ENCODE assay signal across 2 cellular contexts in the genomic region with DNA sequence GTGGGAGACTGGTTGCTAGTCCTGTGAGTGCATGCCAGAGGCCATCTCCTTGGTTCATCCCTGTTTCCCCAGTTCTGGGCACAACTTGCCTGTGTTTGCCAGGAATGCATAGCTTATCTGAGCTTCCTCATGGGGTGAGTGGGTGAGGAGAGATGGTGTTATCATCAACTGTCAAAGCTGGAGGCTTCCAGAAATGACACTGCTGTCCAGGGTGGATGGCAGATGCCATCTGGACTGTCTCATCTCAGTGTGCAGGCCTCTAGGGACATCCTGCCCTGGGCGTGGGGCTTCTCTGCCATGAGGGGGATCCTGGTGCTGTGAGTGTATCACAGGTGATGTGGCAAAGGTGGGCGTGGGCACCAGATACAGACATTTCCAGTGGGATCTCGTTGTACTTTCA.
TF ChIP-seq lines count a peak whose summit lies in the region.

No MANE protein-coding gene starts in this region.

TF ChIP-seq in SK-N-SH, 30 proteins besides CTCF, POLR2A, EP300 and RAD21 (continued from another document):
- peak; percentile 97 for TF ChIP-seq GATA2 (CRISPR knock-in tag; IDR thresholded peaks at IDR 0.05)

TF ChIP-seq in SK-N-SH treated with all-trans-retinoic acid at 6 μM for 48 hours, 23 proteins besides CTCF, POLR2A, EP300 and RAD21 (continued from another document):
- TF ChIP-seq ZFP3 (CRISPR knock-in tag; IDR thresholded peaks at IDR 0.05) (no peak), OSR1 (CRISPR knock-in tag; IDR thresholded peaks at IDR 0.05) (no peak), TCF4 (CRISPR knock-in tag; IDR thresholded peaks at IDR 0.05; ENCODE audit: borderline replicate concordance) (no peak), TOX (CRISPR knock-in tag; IDR thresholded peaks at IDR 0.05; ENCODE audit: borderline replicate concordance) (no peak), CSDC2 (CRISPR knock-in tag; IDR thresholded peaks at IDR 0.05) (no peak), PPARA (CRISPR knock-in tag; IDR thresholded peaks at IDR 0.05; ENCODE audit: borderline replicate concordance) (no peak), ISL1 (CRISPR knock-in tag; IDR thresholded peaks at IDR 0.05) (no peak)
- TF ChIP-seq, protein P1, sequence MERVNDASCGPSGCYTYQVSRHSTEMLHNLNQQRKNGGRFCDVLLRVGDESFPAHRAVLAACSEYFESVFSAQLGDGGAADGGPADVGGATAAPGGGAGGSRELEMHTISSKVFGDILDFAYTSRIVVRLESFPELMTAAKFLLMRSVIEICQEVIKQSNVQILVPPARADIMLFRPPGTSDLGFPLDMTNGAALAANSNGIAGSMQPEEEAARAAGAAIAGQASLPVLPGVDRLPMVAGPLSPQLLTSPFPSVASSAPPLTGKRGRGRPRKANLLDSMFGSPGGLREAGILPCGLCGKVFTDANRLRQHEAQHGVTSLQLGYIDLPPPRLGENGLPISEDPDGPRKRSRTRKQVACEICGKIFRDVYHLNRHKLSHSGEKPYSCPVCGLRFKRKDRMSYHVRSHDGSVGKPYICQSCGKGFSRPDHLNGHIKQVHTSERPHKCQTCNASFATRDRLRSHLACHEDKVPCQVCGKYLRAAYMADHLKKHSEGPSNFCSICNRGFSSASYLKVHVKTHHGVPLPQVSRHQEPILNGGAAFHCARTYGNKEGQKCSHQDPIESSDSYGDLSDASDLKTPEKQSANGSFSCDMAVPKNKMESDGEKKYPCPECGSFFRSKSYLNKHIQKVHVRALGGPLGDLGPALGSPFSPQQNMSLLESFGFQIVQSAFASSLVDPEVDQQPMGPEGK (CRISPR knock-in tag; IDR thresholded peaks at IDR 0.05; ENCODE audit: borderline replicate concordance), result no peak
- TF ChIP-seq, protein P2, sequence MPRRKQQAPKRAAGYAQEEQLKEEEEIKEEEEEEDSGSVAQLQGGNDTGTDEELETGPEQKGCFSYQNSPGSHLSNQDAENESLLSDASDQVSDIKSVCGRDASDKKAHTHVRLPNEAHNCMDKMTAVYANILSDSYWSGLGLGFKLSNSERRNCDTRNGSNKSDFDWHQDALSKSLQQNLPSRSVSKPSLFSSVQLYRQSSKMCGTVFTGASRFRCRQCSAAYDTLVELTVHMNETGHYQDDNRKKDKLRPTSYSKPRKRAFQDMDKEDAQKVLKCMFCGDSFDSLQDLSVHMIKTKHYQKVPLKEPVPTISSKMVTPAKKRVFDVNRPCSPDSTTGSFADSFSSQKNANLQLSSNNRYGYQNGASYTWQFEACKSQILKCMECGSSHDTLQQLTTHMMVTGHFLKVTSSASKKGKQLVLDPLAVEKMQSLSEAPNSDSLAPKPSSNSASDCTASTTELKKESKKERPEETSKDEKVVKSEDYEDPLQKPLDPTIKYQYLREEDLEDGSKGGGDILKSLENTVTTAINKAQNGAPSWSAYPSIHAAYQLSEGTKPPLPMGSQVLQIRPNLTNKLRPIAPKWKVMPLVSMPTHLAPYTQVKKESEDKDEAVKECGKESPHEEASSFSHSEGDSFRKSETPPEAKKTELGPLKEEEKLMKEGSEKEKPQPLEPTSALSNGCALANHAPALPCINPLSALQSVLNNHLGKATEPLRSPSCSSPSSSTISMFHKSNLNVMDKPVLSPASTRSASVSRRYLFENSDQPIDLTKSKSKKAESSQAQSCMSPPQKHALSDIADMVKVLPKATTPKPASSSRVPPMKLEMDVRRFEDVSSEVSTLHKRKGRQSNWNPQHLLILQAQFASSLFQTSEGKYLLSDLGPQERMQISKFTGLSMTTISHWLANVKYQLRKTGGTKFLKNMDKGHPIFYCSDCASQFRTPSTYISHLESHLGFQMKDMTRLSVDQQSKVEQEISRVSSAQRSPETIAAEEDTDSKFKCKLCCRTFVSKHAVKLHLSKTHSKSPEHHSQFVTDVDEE (CRISPR knock-in tag; IDR thresholded peaks at IDR 0.05), result no peak
